14 cellular contexts compared by ENCODE assay signal in genomic region chr7:47414342-47415288, GRCh38.
A peak's percentile ranks its signal among the peaks of the same experiment; 100 is the strongest.
DNase-seq lines count a peak whose midpoint lies in the region; ATAC-seq and TF ChIP-seq lines count a peak whose summit lies in the region.
"Had no signal": no experiment of that assay in that cellular context is flagged by ENCODE, and none has a peak within 500 bp of the region (broad histone marks: within the 10 kb centered on the region; RNA-seq: fewer than 3 reads in every experiment).

No MANE protein-coding gene starts in this region.

- no peaks in the 10 kb centered on the region for H3K9me3 ChIP-seq in left ventricle myocardium inferior (replicated peaks)
- H3K9me3 ChIP-seq in right atrium auricular region: no peaks in the 10 kb centered on the region
- H3K9me3 ChIP-seq in adrenal gland (replicated peaks in 1 of 3): no peaks in the 10 kb centered on the region
- H3K9me3 ChIP-seq in right lobe of liver: no peaks in the 10 kb centered on the region
- H3K9me3 ChIP-seq in sigmoid colon: no peaks in the 10 kb centered on the region

- TF ChIP-seq CTCF in left ventricle myocardium inferior (IDR thresholded peaks at IDR 0.05; ENCODE audit: borderline replicate concordance): no peak
- TF ChIP-seq CTCF in right atrium auricular region (IDR thresholded peaks at IDR 0.05): no peak
- TF ChIP-seq CTCF in adrenal gland (IDR thresholded peaks at IDR 0.05): no peak
- no peak for TF ChIP-seq CTCF in right lobe of liver (IDR thresholded peaks at IDR 0.05)
- TF ChIP-seq CTCF in sigmoid colon (IDR thresholded peaks at IDR 0.05): no peak

- TF ChIP-seq EP300 in sigmoid colon (IDR thresholded peaks at IDR 0.05): no peak

- peak; percentile 9 to 40 (median 16) for ATAC-seq in right lobe of liver
- ATAC-seq in GM18858 (IDR thresholded peaks at IDR 0.05; ENCODE audit: unreplicated experiment): no peak
- ATAC-seq: PC-3 had no signal

- no peaks in the 10 kb centered on the region for H3K27me3 ChIP-seq in left ventricle myocardium inferior (ENCODE audit: low read depth)
- no peaks in the 10 kb centered on the region for H3K27me3 ChIP-seq in right atrium auricular region
- H3K27me3 ChIP-seq in adrenal gland: no peaks in the 10 kb centered on the region
- H3K27me3 ChIP-seq in right lobe of liver: no peaks in the 10 kb centered on the region
- no peaks in the 10 kb centered on the region for H3K27me3 ChIP-seq in sigmoid colon

- peaks cover 42% of the 10 kb centered on the region for H3K36me3 ChIP-seq in left ventricle myocardium inferior
- H3K36me3 ChIP-seq in right atrium auricular region: peaks cover 10% of the 10 kb centered on the region
- H3K36me3 ChIP-seq in adrenal gland (replicated peaks in 1 of 2): peaks cover 0 to 57% of the 10 kb centered on the region in 2 donors
- peaks cover 4 to 36% (median 23%) of the 10 kb centered on the region in 4 donors for H3K36me3 ChIP-seq in right lobe of liver
- H3K36me3 ChIP-seq in sigmoid colon: peaks cover 0 to 30% (median 3%) of the 10 kb centered on the region in 4 donors

- intact Hi-C loops in left ventricle myocardium inferior (cut with micrococcal nuclease): no loop called here
- intact Hi-C loops in adrenal gland (cut with DNase I): no loop called here
- intact Hi-C loops in right lobe of liver (cut with DNase I): no loop called here
- intact Hi-C loops in sigmoid colon (cut with DNase I): no loop called here

- H3K4me3 ChIP-seq in left ventricle myocardium inferior (no peak overlapping the region), right atrium auricular region (no peak overlapping the region), adrenal gland (no peak overlapping the region), right lobe of liver (no peak overlapping the region), sigmoid colon (no peak overlapping the region)

- 83 to 92% (median 86%) methylated on average over 11 to 17 of the region's 17 CpGs for WGBS in adrenal gland, 4 donors
- 90% methylated on average over 4 of the region's 17 CpGs for WGBS in right lobe of liver (ENCODE audit: insufficient coverage, low coverage, low lambda C conversion rate, missing lambda C conversion rate)
- whole genome bisulfite sequencing in sigmoid colon, 2 donors: 93 to 94% methylated on average over 17 of the region's 17 CpGs

- DNase-seq in left ventricle myocardium inferior: no peak
- DNase-seq in right atrium auricular region (ENCODE audit: low spot score): no peak
- peak in 4 of 7 donors; percentile 39 to 63 (median 44) for DNase-seq in adrenal gland
- no peak for DNase-seq in right lobe of liver
- DNase-seq in sigmoid colon: peak; percentile 48
- no peak for DNase-seq in epidermal melanocyte (ENCODE audit: insufficient read length, low spot score)
- DNase-seq: DMS53, HCEC 1CT, NCI-H1048, NCI-H146, NCI-H2081 treated with DMSO at 0.1 percent for 48 hours, NCI-H526 treated with DMSO at 0.1 percent for 48 hours, PC-3 had no signal

- peak overlapping the region; percentile 22 for H3K27ac ChIP-seq in left ventricle myocardium inferior (replicated peaks)
- no peak overlapping the region for H3K27ac ChIP-seq in right atrium auricular region
- peak overlapping the region in 1 of 5 donors; percentile 28 for H3K27ac ChIP-seq in adrenal gland
- H3K27ac ChIP-seq in right lobe of liver: no peak overlapping the region
- no peak overlapping the region for H3K27ac ChIP-seq in sigmoid colon

- H3K4me1 ChIP-seq in left ventricle myocardium inferior: peaks cover 10% of the 10 kb centered on the region
- H3K4me1 ChIP-seq in right atrium auricular region: peaks cover 0 to 5% of the 10 kb centered on the region in 2 donors
- peaks cover 0 to 12% of the 10 kb centered on the region in 2 donors for H3K4me1 ChIP-seq in adrenal gland (replicated peaks in 1 of 2)
- peaks cover 0 to 16% (median 0%) of the 10 kb centered on the region in 4 donors for H3K4me1 ChIP-seq in right lobe of liver
- H3K4me1 ChIP-seq in sigmoid colon: peaks cover 0 to under 1% (median 0%) of the 10 kb centered on the region in 4 donors

- no peak for TF ChIP-seq POLR2A in adrenal gland (IDR thresholded peaks at IDR 0.05)
- no peak for TF ChIP-seq POLR2A in right lobe of liver (IDR thresholded peaks at IDR 0.05)
- no peak for TF ChIP-seq POLR2A in sigmoid colon (IDR thresholded peaks at IDR 0.05)

Comparison
In these comparisons a context has a peak if more than half of its experiments do, and no peak if none do; other contexts are left out.
1. DNase-seq: peak in adrenal gland (4 of 7) and sigmoid colon (single experiment); none in left ventricle myocardium inferior (single experiment), right atrium auricular region (single experiment), right lobe of liver (0 of 3) and epidermal melanocyte (single experiment).